In genomic region chr14:85273952-85274351, GRCh38 we compare ENCODE assay signal across 3 cellular contexts.
"Had no signal": no experiment of that assay in that cellular context is flagged by ENCODE, and none has a peak within 500 bp of the region (broad histone marks: within the 10 kb centered on the region; RNA-seq: fewer than 3 reads in every experiment).

No MANE protein-coding gene starts in this region.

- ATAC-seq: GM12878 had no signal

- DNase-seq: GDM1, GF-D8 had no signal

- H3K4me3 ChIP-seq: GM12878 had no signal
